ENCODE assay signal across 9 cellular contexts in genomic region chr20:62642666-62643520, GRCh38.
DNase-seq lines count a peak whose midpoint lies in the region; ATAC-seq lines count a peak whose summit lies in the region.
"Had no signal": no experiment of that assay in that cellular context is flagged by ENCODE, and none has a peak within 500 bp of the region (broad histone marks: within the 10 kb centered on the region; RNA-seq: fewer than 3 reads in every experiment).

No MANE protein-coding gene starts in this region.

- H3K4me1 ChIP-seq in iPS-18a (ENCODE audit: control insufficient read depth, low read depth, low read length) = no peaks in the 10 kb centered on the region

- ATAC-seq in HG03139 (IDR thresholded peaks at IDR 0.05; ENCODE audit: unreplicated experiment) = peak; percentile 4

- DNase-seq in DMS 273 (lab: John Stamatoyannopoulos, UW; ENCODE audit: unreplicated experiment) (peak; percentile 83), DMS 273 treated with DMSO at 0.1 percent for 48 hours (lab: John Stamatoyannopoulos, UW) (no peak), SK-N-MC (ENCODE audit: low read depth, low spot score) (no peak), MV-4-11 (lab: John Stamatoyannopoulos, UW) (no peak)
- peak; percentile 21 for DNase-seq in activated naive CD8-positive, alpha-beta T cell treated with anti-CD3 and anti-CD28 coated beads, Interleukin-2, amount 50 U/mL, for 16 hours (ENCODE audit: low read depth, low spot score)
- peak; percentile 72 for DNase-seq in stimulated activated CD4-positive, alpha-beta T cell treated with anti-CD3 and anti-CD28 coated beads, Interleukin-15, amount 100 ng/mL, for 24 hours

- peak overlapping the region; percentile 78 for H3K9ac ChIP-seq in SK-N-MC (ENCODE audit: insufficient read length)
- H3K9ac ChIP-seq in iPS-18a (ENCODE audit: low read length) = peak overlapping the region; percentile 42

- H3K4me3 ChIP-seq in SK-N-MC (peak overlapping the region; percentile 91), iPS-18a (ENCODE audit: low read length) (peak overlapping the region; percentile 64)

- H3K36me3 ChIP-seq in SK-N-MC (ENCODE audit: insufficient read depth, low read length) (no peaks in the 10 kb centered on the region), iPS-18a (ENCODE audit: control insufficient read depth, low read depth, low read length) (no peaks in the 10 kb centered on the region)

- H3K9me3 ChIP-seq in SK-N-MC (ENCODE audit: low read depth, low read length) (no peaks in the 10 kb centered on the region), iPS-18a (ENCODE audit: control insufficient read depth, low read depth, low read length) (no peaks in the 10 kb centered on the region)

- H3K27ac ChIP-seq in SK-N-MC (no peak overlapping the region), iPS-18a (ENCODE audit: low read length) (no peak overlapping the region)
- H3K27ac ChIP-seq: 22Rv1 had no signal

- peaks cover 56% of the 10 kb centered on the region for H3K27me3 ChIP-seq in iPS-18a (ENCODE audit: control insufficient read depth, insufficient read depth, low read length)

Comparison
In these comparisons a context has a peak if more than half of its experiments do, and no peak if none do; other contexts are left out.
1. DNase-seq: peak in DMS 273 (single experiment), activated naive CD8-positive, alpha-beta T cell treated with anti-CD3 and anti-CD28 coated beads, Interleukin-2, amount 50 U/mL, for 16 hours (single experiment) and stimulated activated CD4-positive, alpha-beta T cell treated with anti-CD3 and anti-CD28 coated beads, Interleukin-15, amount 100 ng/mL, for 24 hours (single experiment); none in DMS 273 treated with DMSO at 0.1 percent for 48 hours (single experiment), SK-N-MC (single experiment) and MV-4-11 (single experiment).